17 cellular contexts compared by ENCODE assay signal in genomic region chr1:161242313-161242712, GRCh38. TPM values are rescaled to one million over a fixed set of nuclear protein-coding genes. Genes with fewer than 3 reads are reported as not detected.
"Had no signal": no experiment of that assay in that cellular context is flagged by ENCODE, and none has a peak within 500 bp of the region (broad histone marks: within the 10 kb centered on the region; RNA-seq: fewer than 3 reads in every experiment).

No MANE protein-coding gene starts in this region.

- H3K36me3 ChIP-seq: breast epithelium, heart left ventricle, left ventricle myocardium inferior, pancreas, upper lobe of right lung had no signal

- H3K27ac ChIP-seq: breast epithelium, heart left ventricle, left ventricle myocardium inferior, pancreas, upper lobe of right lung had no signal

- H3K36me3 Mint-ChIP-seq: activated CD4-positive, alpha-beta memory T cell treated with anti-CD3 and anti-CD28 coated beads for 36 hours had no signal

- H3K9me3 Mint-ChIP-seq: activated CD4-positive, alpha-beta memory T cell treated with anti-CD3 and anti-CD28 coated beads for 36 hours; nephron progenitor cell; stimulated activated naive CD8-positive, alpha-beta T cell treated with anti-CD3 and anti-CD28 coated beads, Interleukin-15, Interleukin-2, amounts not matched to agents 100 ng/mL and 50 ng/mL, for 24 hours had no signal

- DNase-seq: activated CD4-positive, alpha-beta memory T cell treated with anti-CD3 and anti-CD28 coated beads for 36 hours; activated naive CD4-positive, alpha-beta T cell; aorta; foreskin melanocyte; heart left ventricle; islet precursor cell; left ventricle myocardium inferior; mesenchymal stem cell; nephron progenitor cell; pancreas; stimulated activated CD4-positive, alpha-beta T cell treated with anti-CD3 and anti-CD28 coated beads, Interleukin-4, amount 100 ng/mL, for 1 hour; T-helper 2 cell; upper lobe of right lung had no signal

- H3K4me3 Mint-ChIP-seq: activated CD4-positive, alpha-beta memory T cell treated with anti-CD3 and anti-CD28 coated beads for 36 hours; nephron progenitor cell; stimulated activated naive CD8-positive, alpha-beta T cell treated with anti-CD3 and anti-CD28 coated beads, Interleukin-15, Interleukin-2, amounts not matched to agents 100 ng/mL and 50 ng/mL, for 24 hours had no signal

- H3K4me3 ChIP-seq: breast epithelium, heart left ventricle, left ventricle myocardium inferior, pancreas, upper lobe of right lung had no signal

- ATAC-seq: activated CD4-positive, CD25-positive, alpha-beta regulatory T cell treated with anti-CD3 and anti-CD28 coated beads, Interleukin-2, amount 50 U/mL, for 24 hours; heart left ventricle; pancreas; upper lobe of right lung had no signal

- H3K27me3 ChIP-seq: breast epithelium, heart left ventricle, pancreas, upper lobe of right lung had no signal

- H3K9me3 ChIP-seq: breast epithelium, heart left ventricle, left ventricle myocardium inferior, pancreas, upper lobe of right lung had no signal

- H3K4me1 ChIP-seq: breast epithelium, heart left ventricle, left ventricle myocardium inferior, upper lobe of right lung had no signal

- H3K27ac Mint-ChIP-seq: activated CD4-positive, alpha-beta memory T cell treated with anti-CD3 and anti-CD28 coated beads for 36 hours; nephron progenitor cell; stimulated activated naive CD8-positive, alpha-beta T cell treated with anti-CD3 and anti-CD28 coated beads, Interleukin-15, Interleukin-2, amounts not matched to agents 100 ng/mL and 50 ng/mL, for 24 hours had no signal

- H3K27me3 Mint-ChIP-seq: activated CD4-positive, alpha-beta memory T cell treated with anti-CD3 and anti-CD28 coated beads for 36 hours; stimulated activated naive CD8-positive, alpha-beta T cell treated with anti-CD3 and anti-CD28 coated beads, Interleukin-15, Interleukin-2, amounts not matched to agents 100 ng/mL and 50 ng/mL, for 24 hours had no signal

RNA-seq across cellular contexts. Expression of gene NR1I3, which starts 4.3 kb away (rescaled TPM):
- total RNA-seq: activated CD4-positive, alpha-beta memory T cell treated with anti-CD3 and anti-CD28 coated beads for 36 hours; aorta; breast epithelium; heart left ventricle; left ventricle myocardium inferior; pancreas; upper lobe of right lung had no signal
- polyA plus RNA-seq: aorta had no signal

RNA-seq across cellular contexts. Expression of gene PCP4L1, which starts 16.2 kb away (rescaled TPM):
- total RNA-seq: left ventricle myocardium inferior had no signal
- polyA plus RNA-seq: aorta had no signal

RNA-seq across cellular contexts. Expression of gene APOA2, which starts 18.9 kb away (rescaled TPM):
- total RNA-seq: activated CD4-positive, alpha-beta memory T cell treated with anti-CD3 and anti-CD28 coated beads for 36 hours; aorta; breast epithelium; heart left ventricle; left ventricle myocardium inferior; temporal lobe; upper lobe of right lung had no signal
- polyA plus RNA-seq: heart left ventricle, pancreas had no signal
